ENCODE assay signal across 23 cellular contexts in the genomic region with DNA sequence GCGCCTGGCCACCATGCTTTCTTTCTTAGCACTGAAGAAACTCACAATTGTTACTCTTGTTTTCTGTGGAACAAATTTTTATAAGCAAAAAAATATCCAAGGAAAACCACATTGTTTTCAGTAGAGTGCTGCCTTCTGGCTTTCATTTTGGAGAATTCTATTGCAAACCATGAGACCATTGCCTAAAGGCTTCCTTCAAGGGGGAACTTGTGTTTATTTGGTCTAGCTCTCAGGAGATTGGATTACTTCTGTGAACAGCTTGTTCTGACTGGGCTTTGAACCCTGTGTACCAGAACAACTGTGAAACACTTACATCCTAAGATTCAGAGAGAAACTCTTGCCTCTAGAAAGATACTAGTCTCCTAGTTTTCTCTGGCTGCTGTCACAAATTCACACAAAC. TPM values are rescaled to one million over a fixed set of nuclear protein-coding genes. Genes with fewer than 3 reads are reported as not detected.
"Had no signal": no experiment of that assay in that cellular context is flagged by ENCODE, and none has a peak within 500 bp of the region (broad histone marks: within the 10 kb centered on the region; RNA-seq: fewer than 3 reads in every experiment).

No MANE protein-coding gene starts in this region.

- H3K9me3 ChIP-seq: gastrocnemius medialis, ovary, prostate gland, thyroid gland, upper lobe of right lung had no signal

- H3K27ac ChIP-seq: cardiac muscle cell, gastrocnemius medialis, ovary, prostate gland, thyroid gland, upper lobe of right lung had no signal

- H3K36me3 ChIP-seq: gastrocnemius medialis, ovary, prostate gland had no signal

- H3K36me3 Mint-ChIP-seq: activated naive CD8-positive, alpha-beta T cell; memory B cell; natural killer cell treated with Interleukin-12 subunit alpha and Interleukin-12 subunit beta and Interleukin-15 and Interleukin-18, amount 100 ng/mL, for 72 hours had no signal

- H3K4me3 ChIP-seq: cardiac muscle cell, gastrocnemius medialis, ovary, prostate gland, thyroid gland, upper lobe of right lung had no signal

- H3K4me1 ChIP-seq: gastrocnemius medialis, prostate gland, thyroid gland, upper lobe of right lung had no signal

- ATAC-seq: activated CD4-positive, alpha-beta T cell treated with anti-CD3 and anti-CD28 coated beads for 36 hours; activated T-cell treated with anti-CD3 and anti-CD28 coated beads, Interleukin-2, amount 50 U/mL, for 4 hours; gastrocnemius medialis; left cardiac atrium; natural killer cell treated with Interleukin-12 subunit alpha and Interleukin-12 subunit beta and Interleukin-15 and Interleukin-18, amount 100 ng/mL, for 72 hours; stimulated activated naive CD8-positive, alpha-beta T cell treated with anti-CD3 and anti-CD28 coated beads, Interleukin-15, Interleukin-2, amounts not matched to agents 100 U/mL and 50 U/mL, for 24 hours; upper lobe of right lung; WTC11 had no signal

- H3K27ac Mint-ChIP-seq: activated CD4-positive, alpha-beta T cell treated with anti-CD3 and anti-CD28 coated beads for 36 hours; activated naive CD8-positive, alpha-beta T cell; activated T-helper 2 cell treated with anti-CD3 and anti-CD28 coated beads, Interferon-gamma antibody, Interleukin-2, Interleukin-4, amounts not matched to agents 10 μg/mL and 5 μg/mL and 100 μg/mL, durations not matched to agents 14 hours and 24 hours and 36 hours; memory B cell; natural killer cell treated with Interleukin-12 subunit alpha and Interleukin-12 subunit beta and Interleukin-15 and Interleukin-18, amount 100 ng/mL, for 72 hours; WTC11 had no signal

- DNase-seq: activated CD4-positive, alpha-beta T cell treated with anti-CD3 and anti-CD28 coated beads for 36 hours; activated CD4-positive, alpha-beta T cell treated with anti-CD3 and anti-CD28 coated beads, Interleukin-2, amount 50 U/mL, for 48 hours; activated CD8-positive, alpha-beta memory T cell treated with anti-CD3 and anti-CD28 coated beads, Interleukin-2, amount 50 U/mL, for 48 hours; activated naive CD4-positive, alpha-beta T cell; activated T-cell treated with anti-CD3 and anti-CD28 coated beads, Interleukin-2, amount 50 U/mL, for 4 hours; gastrocnemius medialis; islet precursor cell; left cardiac atrium; ovary; stimulated activated CD4-positive, alpha-beta T cell treated with anti-CD3 and anti-CD28 coated beads, Interleukin-12 subunit alpha, Interleukin-12 subunit beta, amount 100 ng/mL, for 4 hours; stimulated activated CD4-positive, alpha-beta T cell treated with anti-CD3 and anti-CD28 coated beads, Interleukin-4, amount 100 ng/mL, for 4 hours; stimulated activated naive CD8-positive, alpha-beta T cell treated with anti-CD3 and anti-CD28 coated beads, Interleukin-15, Interleukin-2, amounts not matched to agents 100 U/mL and 50 U/mL, for 24 hours; T-helper 1 cell; T-helper 9 cell; thyroid gland; upper lobe of right lung had no signal

- H3K27me3 ChIP-seq: cardiac muscle cell, gastrocnemius medialis, ovary, thyroid gland, upper lobe of right lung had no signal

- H3K4me1 Mint-ChIP-seq: activated CD4-positive, alpha-beta T cell treated with anti-CD3 and anti-CD28 coated beads for 36 hours; memory B cell; WTC11 had no signal

- H3K4me3 Mint-ChIP-seq: activated CD4-positive, alpha-beta T cell treated with anti-CD3 and anti-CD28 coated beads for 36 hours; activated naive CD8-positive, alpha-beta T cell; activated T-cell treated with anti-CD3 and anti-CD28 coated beads, Interleukin-2, amount 50 U/mL, for 4 hours; memory B cell; natural killer cell treated with Interleukin-12 subunit alpha and Interleukin-12 subunit beta and Interleukin-15 and Interleukin-18, amount 100 ng/mL, for 72 hours; WTC11 had no signal

- H3K9me3 Mint-ChIP-seq: activated T-cell treated with anti-CD3 and anti-CD28 coated beads, Interleukin-2, amount 50 U/mL, for 4 hours; activated T-helper 2 cell treated with anti-CD3 and anti-CD28 coated beads, Interferon-gamma antibody, Interleukin-2, Interleukin-4, amounts not matched to agents 10 μg/mL and 5 μg/mL and 100 μg/mL, durations not matched to agents 14 hours and 24 hours and 36 hours; memory B cell; natural killer cell treated with Interleukin-12 subunit alpha and Interleukin-12 subunit beta and Interleukin-15 and Interleukin-18, amount 100 ng/mL, for 72 hours; WTC11 had no signal

RNA-seq across cellular contexts. Expression of a gene that starts 32.1 kb away (rescaled TPM):
- total RNA-seq: natural killer cell treated with Interleukin-12 subunit alpha and Interleukin-12 subunit beta and Interleukin-15 and Interleukin-18, amount 100 ng/mL, for 72 hours had no signal
